21 cellular contexts compared by ENCODE assay signal in genomic region chr15:29889545-29890329, GRCh38.
DNase-seq lines count a peak whose midpoint lies in the region; ATAC-seq, FAIRE-seq and TF ChIP-seq lines count a peak whose summit lies in the region.
"Had no signal": no experiment of that assay in that cellular context is flagged by ENCODE, and none has a peak within 500 bp of the region (broad histone marks: within the 10 kb centered on the region; RNA-seq: fewer than 3 reads in every experiment).

No MANE protein-coding gene starts in this region.

- FAIRE-seq in A549 (lab: Jason Lieb, UNC) (peak; percentile 43), pancreas (lab: Jason Lieb, UNC) (no peak)
- FAIRE-seq: small intestine had no signal

- TF ChIP-seq RAD21 in A549 (conservative IDR thresholded peaks at IDR 0.05 in 1 of 2, IDR thresholded peaks at IDR 0.05 in 1 of 2), result no peak

- intact Hi-C loops in pancreas (cut with DNase I), result no loop called here

- peaks cover 8% of the 10 kb centered on the region; the same call in 2 of the 3 replicates for H3K4me1 ChIP-seq in A549
- H3K4me1 ChIP-seq in upper lobe of left lung, result peaks cover 0 to 14% (median 7%) of the 10 kb centered on the region in 4 donors
- H3K4me1 ChIP-seq in pancreas, result no peaks in the 10 kb centered on the region

- H3K27ac Mint-ChIP-seq in endothelial cell (ENCODE audit: unreplicated experiment), result peak overlapping the region; percentile 53
- peak overlapping the region; percentile 41 for H3K27ac Mint-ChIP-seq in mesothelial cell of epicardium
- H3K27ac Mint-ChIP-seq: activated naive CD4-positive, alpha-beta T cell treated with anti-CD3 and anti-CD28 coated beads, Interleukin-2, amount 50 U/mL, for 24 hours; CD8-positive, alpha-beta memory T cell; effector memory CD8-positive, alpha-beta T cell; stimulated activated memory B cell treated with anti-CD40 and anti-IgM and Interleukin-4, amounts not matched to agents 10 μg/mL and 1 μg/mL and 100 μg/mL, for 72 hours; T-helper 1 cell treated with Interleukin-12 subunit alpha and Interleukin-12 subunit beta and Interleukin-4 antibody, amounts not matched to agents 30 μg/mL and 1 μg/mL, for 36 hours had no signal

- no peak for TF ChIP-seq POLR2A in A549 (IDR thresholded peaks at IDR 0.05; ENCODE audit: low read length)
- TF ChIP-seq POLR2A in upper lobe of left lung (IDR thresholded peaks at IDR 0.05), result no peak

- CTCF ChIA-PET in A549 (lab: Yijun Ruan, JAX), result interaction anchor here (1.0 to 1.5 kb wide), 4 partner anchors 10 to 36 kb away, joined by 3 to 5 read pairs (median 4); no protein-coding TSS in a partner anchor

- ATAC-seq in A549, result peak; percentile 50 to 58; a peak in 3 of 6 replicates
- ATAC-seq in upper lobe of left lung (ENCODE audit: low FRiP score in 2 of 2), result no peak
- ATAC-seq in HG02973 (IDR thresholded peaks at IDR 0.05; ENCODE audit: unreplicated experiment), result no peak
- ATAC-seq in pancreas, result no peak
- ATAC-seq: activated CD4-positive, CD25-positive, alpha-beta regulatory T cell treated with anti-CD3 and anti-CD28 coated beads, Interleukin-2, amount 50 U/mL, for 24 hours; effector memory CD8-positive, alpha-beta T cell; stimulated activated memory B cell treated with anti-CD40 and anti-IgM and Interleukin-4, amounts not matched to agents 10 μg/mL and 1 μg/mL and 100 μg/mL, for 72 hours had no signal

- H3K4me3 ChIP-seq in A549, result no peak overlapping the region
- H3K4me3 ChIP-seq in MG63, result no peak overlapping the region
- no peak overlapping the region for H3K4me3 ChIP-seq in upper lobe of left lung
- no peak overlapping the region for H3K4me3 ChIP-seq in pancreas

- H3K4me3 Mint-ChIP-seq in endothelial cell (ENCODE audit: unreplicated experiment) (no peak overlapping the region), mesothelial cell of epicardium (no peak overlapping the region)
- H3K4me3 Mint-ChIP-seq: activated naive CD4-positive, alpha-beta T cell treated with anti-CD3 and anti-CD28 coated beads, Interleukin-2, amount 50 U/mL, for 24 hours; CD8-positive, alpha-beta memory T cell; effector memory CD8-positive, alpha-beta T cell; stimulated activated memory B cell treated with anti-CD40 and anti-IgM and Interleukin-4, amounts not matched to agents 10 μg/mL and 1 μg/mL and 100 μg/mL, for 72 hours; T-helper 1 cell treated with Interleukin-12 subunit alpha and Interleukin-12 subunit beta and Interleukin-4 antibody, amounts not matched to agents 30 μg/mL and 1 μg/mL, for 36 hours had no signal

- H3K27me3 Mint-ChIP-seq in endothelial cell (ENCODE audit: unreplicated experiment) (no peaks in the 10 kb centered on the region), mesothelial cell of epicardium (ENCODE audit: low read depth) (no peaks in the 10 kb centered on the region)

- H3K36me3 ChIP-seq in MG63 (no peaks in the 10 kb centered on the region), upper lobe of left lung (no peaks in the 10 kb centered on the region), pancreas (no peaks in the 10 kb centered on the region)
- H3K36me3 ChIP-seq: neutrophil had no signal

- TF ChIP-seq CTCF in A549 (IDR thresholded peaks at IDR 0.05), result no peak
- no peak for TF ChIP-seq CTCF in endothelial cell (IDR thresholded peaks at IDR 0.05; ENCODE audit: unreplicated experiment)
- TF ChIP-seq CTCF in mesothelial cell of epicardium (IDR thresholded peaks at IDR 0.05; ENCODE audit: unreplicated experiment), result no peak
- no peak for TF ChIP-seq CTCF in upper lobe of left lung (IDR thresholded peaks at IDR 0.05)
- no peak for TF ChIP-seq CTCF in pancreas (IDR thresholded peaks at IDR 0.05)

- H3K9me3 ChIP-seq in A549 (no peaks in the 10 kb centered on the region), MG63 (peaks cover 4% of the 10 kb centered on the region; the same call in 1 of the 2 replicates), upper lobe of left lung (no peaks in the 10 kb centered on the region), pancreas (no peaks in the 10 kb centered on the region)
- H3K9me3 ChIP-seq: neutrophil had no signal

- no peak for DNase-seq in A549 (ENCODE audit: low read depth in 1 of 2, low spot score in 1 of 2)
- DNase-seq in MG63, result peak; percentile 9
- DNase-seq in endothelial cell (ENCODE audit: low spot score), result no peak
- DNase-seq in mesothelial cell of epicardium (ENCODE audit: low spot score in 2 of 2, unreplicated experiment in 2 of 2), result no peak
- DNase-seq in upper lobe of left lung, result no peak
- no peak for DNase-seq in NCI-H526 treated with DMSO at 0.1 percent for 48 hours (lab: John Stamatoyannopoulos, UW)
- DNase-seq in pancreas, result no peak
- DNase-seq: activated CD8-positive, alpha-beta memory T cell treated with anti-CD3 and anti-CD28 coated beads, Interleukin-2, amount 50 U/mL, for 48 hours; CD8-positive, alpha-beta memory T cell; effector memory CD8-positive, alpha-beta T cell; mammary epithelial cell; NCI-H2081 treated with DMSO at 0.1 percent for 48 hours; NCI-H526; small intestine had no signal

- H3K4me1 Mint-ChIP-seq in endothelial cell (ENCODE audit: unreplicated experiment), result peaks cover 38% of the 10 kb centered on the region
- peaks cover 35% of the 10 kb centered on the region for H3K4me1 Mint-ChIP-seq in mesothelial cell of epicardium
- H3K4me1 Mint-ChIP-seq: activated naive CD4-positive, alpha-beta T cell treated with anti-CD3 and anti-CD28 coated beads, Interleukin-2, amount 50 U/mL, for 24 hours; CD8-positive, alpha-beta memory T cell; stimulated activated memory B cell treated with anti-CD40 and anti-IgM and Interleukin-4, amounts not matched to agents 10 μg/mL and 1 μg/mL and 100 μg/mL, for 72 hours had no signal

- H3K4me2 ChIP-seq in A549, result no peak overlapping the region

- TF ChIP-seq EP300 in A549 (IDR thresholded peaks at IDR 0.05) (no peak), upper lobe of left lung (IDR thresholded peaks at IDR 0.05) (no peak)

- no peaks in the 10 kb centered on the region for H3K27me3 ChIP-seq in MG63
- H3K27me3 ChIP-seq in upper lobe of left lung, result no peaks in the 10 kb centered on the region
- no peaks in the 10 kb centered on the region for H3K27me3 ChIP-seq in pancreas

- H3K36me3 Mint-ChIP-seq in endothelial cell (ENCODE audit: low read depth, unreplicated experiment) (no peaks in the 10 kb centered on the region), mesothelial cell of epicardium (no peaks in the 10 kb centered on the region)
- H3K36me3 Mint-ChIP-seq: activated naive CD4-positive, alpha-beta T cell treated with anti-CD3 and anti-CD28 coated beads, Interleukin-2, amount 50 U/mL, for 24 hours; CD8-positive, alpha-beta memory T cell; stimulated activated memory B cell treated with anti-CD40 and anti-IgM and Interleukin-4, amounts not matched to agents 10 μg/mL and 1 μg/mL and 100 μg/mL, for 72 hours had no signal

- POLR2A ChIA-PET in A549 (lab: Yijun Ruan, JAX), result no interaction called here

- 80% methylated on average over 11 of the region's 11 CpGs for WGBS in A549 (ENCODE audit: missing lambda C conversion rate)
- WGBS in upper lobe of left lung, 2 donors, result 55 to 60% methylated on average over 11 of the region's 11 CpGs
- 75 to 78% methylated on average over 11 of the region's 11 CpGs for WGBS in pancreas, 2 donors

- H3K9me3 Mint-ChIP-seq in endothelial cell (ENCODE audit: unreplicated experiment) (no peaks in the 10 kb centered on the region), mesothelial cell of epicardium (peaks cover 13% of the 10 kb centered on the region)
- H3K9me3 Mint-ChIP-seq: activated naive CD4-positive, alpha-beta T cell treated with anti-CD3 and anti-CD28 coated beads, Interleukin-2, amount 50 U/mL, for 24 hours; effector memory CD8-positive, alpha-beta T cell; T-helper 1 cell treated with Interleukin-12 subunit alpha and Interleukin-12 subunit beta and Interleukin-4 antibody, amounts not matched to agents 30 μg/mL and 1 μg/mL, for 36 hours had no signal

- H3K27ac ChIP-seq in A549 (no peak overlapping the region), upper lobe of left lung (peak overlapping the region in 1 of 4 donors; percentile 5), pancreas (no peak overlapping the region)
- H3K27ac ChIP-seq: neutrophil, RWPE1 had no signal

TF ChIP-seq in A549, 52 proteins besides CTCF, POLR2A, EP300 and RAD21:
- no peak for TF ChIP-seq PHF8 (IDR thresholded peaks at IDR 0.05; ENCODE audit: borderline replicate concordance, low read depth)
- TF ChIP-seq ESRRA (IDR thresholded peaks at IDR 0.05; ENCODE audit: borderline replicate concordance, low read length), result no peak
- TF ChIP-seq RNF2 (IDR thresholded peaks at IDR 0.05; ENCODE audit: borderline replicate concordance, low read depth), result no peak
- TF ChIP-seq, protein P1, sequence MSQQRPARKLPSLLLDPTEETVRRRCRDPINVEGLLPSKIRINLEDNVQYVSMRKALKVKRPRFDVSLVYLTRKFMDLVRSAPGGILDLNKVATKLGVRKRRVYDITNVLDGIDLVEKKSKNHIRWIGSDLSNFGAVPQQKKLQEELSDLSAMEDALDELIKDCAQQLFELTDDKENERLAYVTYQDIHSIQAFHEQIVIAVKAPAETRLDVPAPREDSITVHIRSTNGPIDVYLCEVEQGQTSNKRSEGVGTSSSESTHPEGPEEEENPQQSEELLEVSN (IDR thresholded peaks at IDR 0.05; ENCODE audit: borderline replicate concordance, low read depth), result no peak
- TF ChIP-seq HOXB13 (CRISPR knock-in tag; IDR thresholded peaks at IDR 0.05; ENCODE audit: low read depth), result no peak
- TF ChIP-seq ELK1 (IDR thresholded peaks at IDR 0.05; ENCODE audit: low read depth, low read length), result no peak
- TF ChIP-seq SREBF2 (IDR thresholded peaks at IDR 0.05), result no peak
- no peak for TF ChIP-seq NR3C1 (IDR thresholded peaks at IDR 0.05)
- no peak for TF ChIP-seq HDAC2 (IDR thresholded peaks at IDR 0.05)
TF ChIP-seq in A549: peak in this region for 0.

Comparison
In these comparisons a context has a peak if more than half of its experiments do, and no peak if none do; other contexts are left out.
1. ATAC-seq: peak in A549 (2 of 2); none in upper lobe of left lung (0 of 2), HG02973 (single experiment) and pancreas (0 of 4).